1 cellular context compared by ENCODE assay signal in the genomic region with DNA sequence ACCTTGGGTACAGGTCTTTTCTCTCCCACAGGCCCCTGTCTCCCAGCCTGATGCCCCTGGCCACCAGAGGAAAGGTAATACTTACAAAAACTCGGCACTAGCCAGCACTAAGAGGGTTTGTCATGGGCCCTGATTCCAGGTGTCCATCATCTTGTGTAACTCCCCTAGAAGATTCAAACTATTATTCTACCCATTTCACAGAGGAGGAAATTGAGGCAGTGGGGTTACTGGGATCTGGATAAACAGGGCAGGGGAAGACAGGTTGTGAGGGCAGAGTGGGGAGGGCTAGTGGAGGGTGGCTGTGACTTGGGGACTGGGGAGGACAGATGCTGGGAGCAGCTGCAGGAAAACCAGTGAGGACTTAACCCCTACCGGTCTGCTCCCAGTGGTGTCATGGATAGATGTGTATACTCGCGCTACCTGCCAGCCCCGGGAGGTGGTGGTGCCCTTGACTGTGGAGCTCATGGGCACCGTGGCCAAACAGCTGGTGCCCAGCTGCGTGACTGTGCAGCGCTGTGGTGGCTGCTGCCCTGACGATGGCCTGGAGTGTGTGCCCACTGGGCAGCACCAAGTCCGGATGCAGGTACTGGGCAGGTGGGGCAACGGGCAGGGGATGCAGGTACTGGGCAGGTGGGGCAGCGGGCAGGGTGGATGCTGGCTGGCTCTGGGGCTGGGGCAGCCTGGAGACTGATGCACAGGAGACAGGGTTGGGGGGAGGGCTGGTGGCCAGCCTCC.
TF ChIP-seq lines count a peak whose summit lies in the region.

No MANE protein-coding gene starts in this region.

TF ChIP-seq in HEK293, 187 proteins besides CTCF, POLR2A, EP300 and RAD21 (continued from another document):
- TF ChIP-seq, protein P1, sequence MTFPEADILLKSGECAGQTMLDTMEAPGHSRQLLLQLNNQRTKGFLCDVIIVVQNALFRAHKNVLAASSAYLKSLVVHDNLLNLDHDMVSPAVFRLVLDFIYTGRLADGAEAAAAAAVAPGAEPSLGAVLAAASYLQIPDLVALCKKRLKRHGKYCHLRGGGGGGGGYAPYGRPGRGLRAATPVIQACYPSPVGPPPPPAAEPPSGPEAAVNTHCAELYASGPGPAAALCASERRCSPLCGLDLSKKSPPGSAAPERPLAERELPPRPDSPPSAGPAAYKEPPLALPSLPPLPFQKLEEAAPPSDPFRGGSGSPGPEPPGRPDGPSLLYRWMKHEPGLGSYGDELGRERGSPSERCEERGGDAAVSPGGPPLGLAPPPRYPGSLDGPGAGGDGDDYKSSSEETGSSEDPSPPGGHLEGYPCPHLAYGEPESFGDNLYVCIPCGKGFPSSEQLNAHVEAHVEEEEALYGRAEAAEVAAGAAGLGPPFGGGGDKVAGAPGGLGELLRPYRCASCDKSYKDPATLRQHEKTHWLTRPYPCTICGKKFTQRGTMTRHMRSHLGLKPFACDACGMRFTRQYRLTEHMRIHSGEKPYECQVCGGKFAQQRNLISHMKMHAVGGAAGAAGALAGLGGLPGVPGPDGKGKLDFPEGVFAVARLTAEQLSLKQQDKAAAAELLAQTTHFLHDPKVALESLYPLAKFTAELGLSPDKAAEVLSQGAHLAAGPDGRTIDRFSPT (tag by site-specific recombination; IDR thresholded peaks at IDR 0.05) = peak; percentile 75; the same call in 1 of the 2 replicates
- 0 out of 2 replicates have a peak, but pooled peaks have one; percentile 11 for TF ChIP-seq ZIC2 (tag by site-specific recombination; IDR thresholded peaks at IDR 0.05)
- no peak for TF ChIP-seq ZNF341 (tag by site-specific recombination; IDR thresholded peaks at IDR 0.05; ENCODE audit: low read depth)
- peak; percentile 43; the same call in 1 of the 2 replicates for TF ChIP-seq ZNF121 (tag by site-specific recombination; IDR thresholded peaks at IDR 0.05)
